1 cellular context compared by ENCODE assay signal in the genomic region with DNA sequence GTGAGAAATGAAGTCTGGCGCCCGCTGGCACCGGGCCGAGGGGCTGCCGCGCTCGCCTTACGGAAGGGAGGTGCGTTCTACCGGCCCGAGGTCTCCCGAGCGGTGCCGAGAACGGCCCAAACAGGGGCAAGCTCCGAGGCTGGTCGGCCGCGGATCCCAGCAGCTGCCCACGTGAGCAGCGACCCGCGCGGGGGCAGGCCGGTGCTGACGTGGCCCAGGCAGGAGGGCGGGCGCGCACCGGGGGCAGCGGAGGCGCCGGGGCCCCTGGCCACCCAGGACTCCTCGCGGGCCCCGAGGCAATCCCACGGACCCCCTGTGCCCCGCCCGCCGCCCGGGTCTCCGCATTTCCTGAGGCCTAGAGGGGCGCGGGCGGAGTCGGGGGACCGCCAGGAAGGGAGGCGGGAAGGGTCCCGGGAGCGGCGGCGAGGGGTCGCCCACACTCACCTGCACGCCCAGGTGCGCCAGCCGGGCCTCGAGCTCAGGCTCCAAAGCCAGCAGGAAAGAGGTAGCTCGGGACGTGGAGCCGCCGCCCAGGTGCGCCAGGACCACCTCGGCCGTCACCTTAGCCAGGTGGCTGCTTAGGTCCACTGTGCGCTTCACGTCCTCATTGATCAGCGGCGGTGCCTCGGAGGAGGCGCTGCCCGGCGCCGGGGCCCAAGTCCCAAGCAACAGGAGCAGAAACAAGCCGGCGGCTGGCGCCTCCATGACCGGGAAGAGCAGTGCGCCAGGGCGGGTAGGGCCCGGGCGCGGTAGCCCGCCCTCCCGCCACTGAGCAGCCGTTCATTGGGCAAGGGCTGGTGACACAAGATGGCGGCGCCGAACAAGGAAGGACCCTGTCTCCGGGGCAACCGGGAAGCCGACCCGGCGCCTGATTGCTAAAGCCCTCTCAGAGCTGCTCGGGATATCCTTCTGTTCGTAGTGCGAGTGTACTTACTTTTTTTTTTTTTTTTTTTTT.
TF ChIP-seq lines count a peak whose summit lies in the region.

A gene (minus strand): TSS at position 723 of the 955 bp plus-strand sequence. CDS start 18 bp downstream, at position 705.

TF ChIP-seq in HepG2, 621 proteins besides CTCF, POLR2A, EP300 and RAD21 (continued from another document and continues in another):
- TF ChIP-seq, protein P1, sequence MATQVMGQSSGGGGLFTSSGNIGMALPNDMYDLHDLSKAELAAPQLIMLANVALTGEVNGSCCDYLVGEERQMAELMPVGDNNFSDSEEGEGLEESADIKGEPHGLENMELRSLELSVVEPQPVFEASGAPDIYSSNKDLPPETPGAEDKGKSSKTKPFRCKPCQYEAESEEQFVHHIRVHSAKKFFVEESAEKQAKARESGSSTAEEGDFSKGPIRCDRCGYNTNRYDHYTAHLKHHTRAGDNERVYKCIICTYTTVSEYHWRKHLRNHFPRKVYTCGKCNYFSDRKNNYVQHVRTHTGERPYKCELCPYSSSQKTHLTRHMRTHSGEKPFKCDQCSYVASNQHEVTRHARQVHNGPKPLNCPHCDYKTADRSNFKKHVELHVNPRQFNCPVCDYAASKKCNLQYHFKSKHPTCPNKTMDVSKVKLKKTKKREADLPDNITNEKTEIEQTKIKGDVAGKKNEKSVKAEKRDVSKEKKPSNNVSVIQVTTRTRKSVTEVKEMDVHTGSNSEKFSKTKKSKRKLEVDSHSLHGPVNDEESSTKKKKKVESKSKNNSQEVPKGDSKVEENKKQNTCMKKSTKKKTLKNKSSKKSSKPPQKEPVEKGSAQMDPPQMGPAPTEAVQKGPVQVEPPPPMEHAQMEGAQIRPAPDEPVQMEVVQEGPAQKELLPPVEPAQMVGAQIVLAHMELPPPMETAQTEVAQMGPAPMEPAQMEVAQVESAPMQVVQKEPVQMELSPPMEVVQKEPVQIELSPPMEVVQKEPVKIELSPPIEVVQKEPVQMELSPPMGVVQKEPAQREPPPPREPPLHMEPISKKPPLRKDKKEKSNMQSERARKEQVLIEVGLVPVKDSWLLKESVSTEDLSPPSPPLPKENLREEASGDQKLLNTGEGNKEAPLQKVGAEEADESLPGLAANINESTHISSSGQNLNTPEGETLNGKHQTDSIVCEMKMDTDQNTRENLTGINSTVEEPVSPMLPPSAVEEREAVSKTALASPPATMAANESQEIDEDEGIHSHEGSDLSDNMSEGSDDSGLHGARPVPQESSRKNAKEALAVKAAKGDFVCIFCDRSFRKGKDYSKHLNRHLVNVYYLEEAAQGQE (IDR thresholded peaks at IDR 0.05; ENCODE audit: borderline replicate concordance in 1 of 2, low read depth in 1 of 2, low read length in 2 of 2), result no peak
- TF ChIP-seq, protein P2, sequence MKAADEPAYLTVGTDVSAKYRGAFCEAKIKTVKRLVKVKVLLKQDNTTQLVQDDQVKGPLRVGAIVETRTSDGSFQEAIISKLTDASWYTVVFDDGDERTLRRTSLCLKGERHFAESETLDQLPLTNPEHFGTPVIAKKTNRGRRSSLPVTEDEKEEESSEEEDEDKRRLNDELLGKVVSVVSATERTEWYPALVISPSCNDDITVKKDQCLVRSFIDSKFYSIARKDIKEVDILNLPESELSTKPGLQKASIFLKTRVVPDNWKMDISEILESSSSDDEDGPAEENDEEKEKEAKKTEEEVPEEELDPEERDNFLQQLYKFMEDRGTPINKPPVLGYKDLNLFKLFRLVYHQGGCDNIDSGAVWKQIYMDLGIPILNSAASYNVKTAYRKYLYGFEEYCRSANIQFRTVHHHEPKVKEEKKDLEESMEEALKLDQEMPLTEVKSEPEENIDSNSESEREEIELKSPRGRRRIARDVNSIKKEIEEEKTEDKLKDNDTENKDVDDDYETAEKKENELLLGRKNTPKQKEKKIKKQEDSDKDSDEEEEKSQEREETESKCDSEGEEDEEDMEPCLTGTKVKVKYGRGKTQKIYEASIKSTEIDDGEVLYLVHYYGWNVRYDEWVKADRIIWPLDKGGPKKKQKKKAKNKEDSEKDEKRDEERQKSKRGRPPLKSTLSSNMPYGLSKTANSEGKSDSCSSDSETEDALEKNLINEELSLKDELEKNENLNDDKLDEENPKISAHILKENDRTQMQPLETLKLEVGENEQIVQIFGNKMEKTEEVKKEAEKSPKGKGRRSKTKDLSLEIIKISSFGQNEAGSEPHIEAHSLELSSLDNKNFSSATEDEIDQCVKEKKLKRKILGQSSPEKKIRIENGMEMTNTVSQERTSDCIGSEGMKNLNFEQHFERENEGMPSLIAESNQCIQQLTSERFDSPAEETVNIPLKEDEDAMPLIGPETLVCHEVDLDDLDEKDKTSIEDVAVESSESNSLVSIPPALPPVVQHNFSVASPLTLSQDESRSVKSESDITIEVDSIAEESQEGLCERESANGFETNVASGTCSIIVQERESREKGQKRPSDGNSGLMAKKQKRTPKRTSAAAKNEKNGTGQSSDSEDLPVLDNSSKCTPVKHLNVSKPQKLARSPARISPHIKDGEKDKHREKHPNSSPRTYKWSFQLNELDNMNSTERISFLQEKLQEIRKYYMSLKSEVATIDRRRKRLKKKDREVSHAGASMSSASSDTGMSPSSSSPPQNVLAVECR (CRISPR knock-in tag; IDR thresholded peaks at IDR 0.05; ENCODE audit: borderline replicate concordance), result peak; percentile 86
- peak; percentile 95 for TF ChIP-seq RFXAP (CRISPR knock-in tag; IDR thresholded peaks at IDR 0.05; ENCODE audit: borderline replicate concordance)
- TF ChIP-seq, protein P3, sequence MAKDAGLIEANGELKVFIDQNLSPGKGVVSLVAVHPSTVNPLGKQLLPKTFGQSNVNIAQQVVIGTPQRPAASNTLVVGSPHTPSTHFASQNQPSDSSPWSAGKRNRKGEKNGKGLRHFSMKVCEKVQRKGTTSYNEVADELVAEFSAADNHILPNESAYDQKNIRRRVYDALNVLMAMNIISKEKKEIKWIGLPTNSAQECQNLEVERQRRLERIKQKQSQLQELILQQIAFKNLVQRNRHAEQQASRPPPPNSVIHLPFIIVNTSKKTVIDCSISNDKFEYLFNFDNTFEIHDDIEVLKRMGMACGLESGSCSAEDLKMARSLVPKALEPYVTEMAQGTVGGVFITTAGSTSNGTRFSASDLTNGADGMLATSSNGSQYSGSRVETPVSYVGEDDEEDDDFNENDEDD (CRISPR knock-in tag; IDR thresholded peaks at IDR 0.05; ENCODE audit: borderline replicate concordance), result peak; percentile 67; the same call in 1 of the 2 replicates
- TF ChIP-seq BHLHE40 (IDR thresholded peaks at IDR 0.05; ENCODE audit: low read length), result peak; percentile 53
- no peak; the same call in 1 of the 2 replicates for TF ChIP-seq MTA1 (CRISPR knock-in tag; IDR thresholded peaks at IDR 0.05; ENCODE audit: borderline replicate concordance)
- TF ChIP-seq NFYC (CRISPR knock-in tag; IDR thresholded peaks at IDR 0.05), result peak; percentile 84
- TF ChIP-seq NFYB (CRISPR knock-in tag; IDR thresholded peaks at IDR 0.05), result peak; percentile 85
- 0 out of 2 replicates have a peak, but pooled peaks have one; percentile 17 for TF ChIP-seq ZNF124 (CRISPR knock-in tag; IDR thresholded peaks at IDR 0.05)
- TF ChIP-seq CREB1 (IDR thresholded peaks at IDR 0.05), result peak; percentile 87
- peak; percentile 95 for TF ChIP-seq CREB1 (CRISPR knock-in tag; IDR thresholded peaks at IDR 0.05)
- 0 out of 2 replicates have a peak, but pooled peaks have one; percentile 48 for TF ChIP-seq ZBTB7B (CRISPR knock-in tag; IDR thresholded peaks at IDR 0.05)
- peak; percentile 83 for TF ChIP-seq KDM5B (CRISPR knock-in tag; IDR thresholded peaks at IDR 0.05; ENCODE audit: borderline replicate concordance)
- TF ChIP-seq ERF (CRISPR knock-in tag; IDR thresholded peaks at IDR 0.05), result peak; percentile 53; the same call in 1 of the 2 replicates
- no peak for TF ChIP-seq ZNF670 (CRISPR knock-in tag; IDR thresholded peaks at IDR 0.05; ENCODE audit: borderline replicate concordance)
- peak; percentile 82; the same call in 1 of the 2 replicates for TF ChIP-seq SAFB2 (CRISPR knock-in tag; IDR thresholded peaks at IDR 0.05; ENCODE audit: borderline replicate concordance, low read depth)
- peak; percentile 78 for TF ChIP-seq ETV6 (CRISPR knock-in tag; conservative IDR thresholded peaks at IDR 0.05)
- TF ChIP-seq, protein P4, sequence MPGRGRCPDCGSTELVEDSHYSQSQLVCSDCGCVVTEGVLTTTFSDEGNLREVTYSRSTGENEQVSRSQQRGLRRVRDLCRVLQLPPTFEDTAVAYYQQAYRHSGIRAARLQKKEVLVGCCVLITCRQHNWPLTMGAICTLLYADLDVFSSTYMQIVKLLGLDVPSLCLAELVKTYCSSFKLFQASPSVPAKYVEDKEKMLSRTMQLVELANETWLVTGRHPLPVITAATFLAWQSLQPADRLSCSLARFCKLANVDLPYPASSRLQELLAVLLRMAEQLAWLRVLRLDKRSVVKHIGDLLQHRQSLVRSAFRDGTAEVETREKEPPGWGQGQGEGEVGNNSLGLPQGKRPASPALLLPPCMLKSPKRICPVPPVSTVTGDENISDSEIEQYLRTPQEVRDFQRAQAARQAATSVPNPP (CRISPR knock-in tag; IDR thresholded peaks at IDR 0.05), result no peak
- TF ChIP-seq, protein P5, sequence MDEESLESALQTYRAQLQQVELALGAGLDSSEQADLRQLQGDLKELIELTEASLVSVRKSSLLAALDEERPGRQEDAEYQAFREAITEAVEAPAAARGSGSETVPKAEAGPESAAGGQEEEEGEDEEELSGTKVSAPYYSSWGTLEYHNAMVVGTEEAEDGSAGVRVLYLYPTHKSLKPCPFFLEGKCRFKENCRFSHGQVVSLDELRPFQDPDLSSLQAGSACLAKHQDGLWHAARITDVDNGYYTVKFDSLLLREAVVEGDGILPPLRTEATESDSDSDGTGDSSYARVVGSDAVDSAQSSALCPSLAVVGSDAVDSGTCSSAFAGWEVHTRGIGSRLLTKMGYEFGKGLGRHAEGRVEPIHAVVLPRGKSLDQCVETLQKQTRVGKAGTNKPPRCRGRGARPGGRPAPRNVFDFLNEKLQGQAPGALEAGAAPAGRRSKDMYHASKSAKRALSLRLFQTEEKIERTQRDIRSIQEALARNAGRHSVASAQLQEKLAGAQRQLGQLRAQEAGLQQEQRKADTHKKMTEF (CRISPR knock-in tag; IDR thresholded peaks at IDR 0.05), result peak; percentile 55
- peak; percentile 38; the same call in 1 of the 2 replicates for TF ChIP-seq EEA1 (CRISPR knock-in tag; IDR thresholded peaks at IDR 0.05; ENCODE audit: borderline replicate concordance)
- no peak for TF ChIP-seq HNRNPH1 (optimal IDR thresholded peaks at IDR 0.05; ENCODE audit: low read depth, low read length)
- no peak for TF ChIP-seq GZF1 (CRISPR knock-in tag; IDR thresholded peaks at IDR 0.05)
- peak; percentile 20; the same call in 1 of the 2 replicates for TF ChIP-seq KDM3A (CRISPR knock-in tag; IDR thresholded peaks at IDR 0.05; ENCODE audit: low read depth)
- TF ChIP-seq, protein P6, sequence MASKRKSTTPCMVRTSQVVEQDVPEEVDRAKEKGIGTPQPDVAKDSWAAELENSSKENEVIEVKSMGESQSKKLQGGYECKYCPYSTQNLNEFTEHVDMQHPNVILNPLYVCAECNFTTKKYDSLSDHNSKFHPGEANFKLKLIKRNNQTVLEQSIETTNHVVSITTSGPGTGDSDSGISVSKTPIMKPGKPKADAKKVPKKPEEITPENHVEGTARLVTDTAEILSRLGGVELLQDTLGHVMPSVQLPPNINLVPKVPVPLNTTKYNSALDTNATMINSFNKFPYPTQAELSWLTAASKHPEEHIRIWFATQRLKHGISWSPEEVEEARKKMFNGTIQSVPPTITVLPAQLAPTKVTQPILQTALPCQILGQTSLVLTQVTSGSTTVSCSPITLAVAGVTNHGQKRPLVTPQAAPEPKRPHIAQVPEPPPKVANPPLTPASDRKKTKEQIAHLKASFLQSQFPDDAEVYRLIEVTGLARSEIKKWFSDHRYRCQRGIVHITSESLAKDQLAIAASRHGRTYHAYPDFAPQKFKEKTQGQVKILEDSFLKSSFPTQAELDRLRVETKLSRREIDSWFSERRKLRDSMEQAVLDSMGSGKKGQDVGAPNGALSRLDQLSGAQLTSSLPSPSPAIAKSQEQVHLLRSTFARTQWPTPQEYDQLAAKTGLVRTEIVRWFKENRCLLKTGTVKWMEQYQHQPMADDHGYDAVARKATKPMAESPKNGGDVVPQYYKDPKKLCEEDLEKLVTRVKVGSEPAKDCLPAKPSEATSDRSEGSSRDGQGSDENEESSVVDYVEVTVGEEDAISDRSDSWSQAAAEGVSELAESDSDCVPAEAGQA (IDR thresholded peaks at IDR 0.05; ENCODE audit: low read depth), result peak; percentile 56; the same call in 1 of the 2 replicates
- TF ChIP-seq, protein P6 (CRISPR knock-in tag; IDR thresholded peaks at IDR 0.05; ENCODE audit: borderline replicate concordance), result no peak
- TF ChIP-seq KLF16 (CRISPR knock-in tag; IDR thresholded peaks at IDR 0.05), result peak in 1 of 2 experiments; percentile 75; a peak in 1 of 4 replicates
- 0 out of 2 replicates have a peak, but pooled peaks have one; percentile 33 for TF ChIP-seq NFKB2 (CRISPR knock-in tag; IDR thresholded peaks at IDR 0.05; ENCODE audit: borderline replicate concordance)
- TF ChIP-seq LCORL (IDR thresholded peaks at IDR 0.05), result no peak
- peak; percentile 5; the same call in 1 of the 2 replicates for TF ChIP-seq LCORL (CRISPR knock-in tag; IDR thresholded peaks at IDR 0.05)
- peak; percentile 20; the same call in 1 of the 2 replicates for TF ChIP-seq ZNF451 (CRISPR knock-in tag; IDR thresholded peaks at IDR 0.05)
- peak; percentile 36 for TF ChIP-seq ASH2L (IDR thresholded peaks at IDR 0.05; ENCODE audit: insufficient read length, low read depth, low read length)
- TF ChIP-seq RXRB (CRISPR knock-in tag; IDR thresholded peaks at IDR 0.05; ENCODE audit: borderline replicate concordance), result peak; percentile 58; the same call in 1 of the 2 replicates
- peak; percentile 76 for TF ChIP-seq KDM2A (CRISPR knock-in tag; IDR thresholded peaks at IDR 0.05; ENCODE audit: borderline replicate concordance, low read depth)
- peak; percentile 56 for TF ChIP-seq DR1 (CRISPR knock-in tag; IDR thresholded peaks at IDR 0.05)
- TF ChIP-seq, protein P7, sequence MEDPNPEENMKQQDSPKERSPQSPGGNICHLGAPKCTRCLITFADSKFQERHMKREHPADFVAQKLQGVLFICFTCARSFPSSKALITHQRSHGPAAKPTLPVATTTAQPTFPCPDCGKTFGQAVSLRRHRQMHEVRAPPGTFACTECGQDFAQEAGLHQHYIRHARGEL (CRISPR knock-in tag; IDR thresholded peaks at IDR 0.05), result no peak
- peak; percentile 20; the same call in 1 of the 2 replicates for TF ChIP-seq ZSCAN20 (CRISPR knock-in tag; IDR thresholded peaks at IDR 0.05; ENCODE audit: borderline replicate concordance)
- peak; percentile 56; the same call in 1 of the 2 replicates for TF ChIP-seq SALL2 (CRISPR knock-in tag; IDR thresholded peaks at IDR 0.05)
